9 cellular contexts compared by ENCODE assay signal in the genomic region with DNA sequence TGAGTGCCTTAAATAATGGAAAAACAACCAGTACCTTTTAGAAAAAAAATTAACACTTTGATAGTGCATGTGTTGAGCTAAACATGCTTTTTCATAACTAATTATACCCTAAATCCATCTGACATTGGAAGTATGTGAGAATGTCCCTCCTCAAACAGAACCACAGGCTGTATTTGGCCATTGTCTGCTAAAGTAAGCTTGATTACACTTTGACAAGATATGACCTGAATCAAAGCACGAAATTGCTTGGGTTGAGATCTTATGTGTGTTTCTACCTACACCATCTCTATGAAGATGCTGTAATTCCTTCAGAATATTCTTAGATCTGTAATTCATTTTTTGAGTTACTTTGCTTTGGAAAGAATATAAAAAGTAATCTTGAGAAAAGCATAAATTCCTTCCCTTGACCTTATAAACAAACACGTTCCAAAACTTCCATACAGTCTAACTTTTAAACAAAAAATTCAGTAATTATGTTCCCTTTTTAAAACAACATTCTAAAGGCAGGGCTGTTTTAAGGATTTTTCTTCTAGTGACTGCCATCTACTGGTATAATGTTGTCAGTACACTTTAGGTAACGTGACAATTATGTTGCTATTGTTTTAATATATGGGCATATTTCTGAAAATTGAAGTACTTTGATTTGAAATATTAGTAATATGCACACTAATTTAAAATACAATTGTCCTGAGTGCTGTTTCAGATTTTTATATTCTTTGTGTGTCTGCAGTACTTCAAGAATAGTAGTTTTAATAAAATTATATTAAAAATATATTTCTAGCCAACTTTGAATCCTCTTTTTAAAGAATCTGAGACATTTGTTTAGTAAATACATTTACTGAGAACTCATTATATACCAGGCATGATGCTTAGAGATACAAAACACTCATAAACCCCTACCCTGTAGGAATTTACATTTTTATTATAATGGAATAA. TPM values are rescaled to one million over a fixed set of nuclear protein-coding genes. Genes with fewer than 3 reads are reported as not detected.
DNase-seq lines count a peak whose midpoint lies in the region; ATAC-seq and TF ChIP-seq lines count a peak whose summit lies in the region.
"Had no signal": no experiment of that assay in that cellular context is flagged by ENCODE, and none has a peak within 500 bp of the region (broad histone marks: within the 10 kb centered on the region; RNA-seq: fewer than 3 reads in every experiment).

No MANE protein-coding gene starts in this region.

- intact Hi-C loops in ovary (cut with DNase I), result loop anchor here in 2 of 4 donors (5.0 to 10.0 kb wide), 2 partner anchors 232 to 235 kb away; no protein-coding TSS in a partner anchor

- peaks cover 0 to 1% of the 10 kb centered on the region in 2 donors for H3K9me3 Mint-ChIP-seq in effector memory CD8-positive, alpha-beta T cell

- 2 to 4% (median 3%) methylated on average over 3 of the region's 3 CpGs for WGBS in ovary, 3 donors

- no peaks in the 10 kb centered on the region for H3K36me3 ChIP-seq in OCI-LY1 (ENCODE audit: insufficient read depth, low read length)
- H3K36me3 ChIP-seq in ovary, result no peaks in the 10 kb centered on the region

- H3K4me3 Mint-ChIP-seq in effector memory CD8-positive, alpha-beta T cell, result no peak overlapping the region
- H3K4me3 Mint-ChIP-seq: CD8-positive, alpha-beta memory T cell had no signal

- TF ChIP-seq POLR2A in ovary (IDR thresholded peaks at IDR 0.05), result no peak

- no peak overlapping the region for H3K9ac ChIP-seq in OCI-LY1 (ENCODE audit: low read length)

- H3K27ac ChIP-seq in OCI-LY1 (ENCODE audit: low read depth, low read length, poor library complexity, severe bottlenecking) (no peak overlapping the region), ovary (no peak overlapping the region)

- no peaks in the 10 kb centered on the region for H3K36me3 Mint-ChIP-seq in effector memory CD8-positive, alpha-beta T cell (ENCODE audit: insufficient read depth)
- H3K36me3 Mint-ChIP-seq: CD8-positive, alpha-beta memory T cell had no signal

- H3K27ac Mint-ChIP-seq in effector memory CD8-positive, alpha-beta T cell, result no peak overlapping the region
- H3K27ac Mint-ChIP-seq: CD8-positive, alpha-beta memory T cell had no signal

- H3K4me1 Mint-ChIP-seq in effector memory CD8-positive, alpha-beta T cell (ENCODE audit: low read depth in 2 of 2), result no peaks in the 10 kb centered on the region
- H3K4me1 Mint-ChIP-seq: CD8-positive, alpha-beta memory T cell had no signal

- H3K4me3 ChIP-seq in OCI-LY1 (ENCODE audit: low read depth, low read length, poor library complexity, severe bottlenecking) (no peak overlapping the region), epithelial cell of proximal tubule (ENCODE audit: low read depth, low read length) (no peak overlapping the region), ovary (no peak overlapping the region)

- H4K20me1 ChIP-seq in OCI-LY1 (ENCODE audit: insufficient read depth, low read length), result no peaks in the 10 kb centered on the region

- TF ChIP-seq CTCF in OCI-LY1 (IDR thresholded peaks at IDR 0.05; ENCODE audit: low read length), result peak; percentile 76
- peak; percentile 59 for TF ChIP-seq CTCF in epithelial cell of proximal tubule (conservative IDR thresholded peaks at IDR 0.05; ENCODE audit: low read depth, low read length)
- TF ChIP-seq CTCF in ovary (IDR thresholded peaks at IDR 0.05), result peak; percentile 18 to 46 (median 41)

- no peak overlapping the region for H3K4me2 ChIP-seq in OCI-LY1 (ENCODE audit: low read length)

- H3K79me2 ChIP-seq in OCI-LY1 (ENCODE audit: insufficient read depth, low read length), result no peaks in the 10 kb centered on the region

- H3K27me3 Mint-ChIP-seq in effector memory CD8-positive, alpha-beta T cell, result no peaks in the 10 kb centered on the region

- no peaks in the 10 kb centered on the region for H3F3A ChIP-seq in OCI-LY1 (ENCODE audit: insufficient read depth, low read length)

- H3K9me2 ChIP-seq in OCI-LY1 (ENCODE audit: low read depth, low read length), result no peaks in the 10 kb centered on the region

- no peaks in the 10 kb centered on the region for H3K9me3 ChIP-seq in OCI-LY1 (ENCODE audit: low read length)
- H3K9me3 ChIP-seq in ovary, result no peaks in the 10 kb centered on the region

- H3K27me3 ChIP-seq in OCI-LY1 (ENCODE audit: insufficient read depth, low read length), result no peaks in the 10 kb centered on the region
- no peaks in the 10 kb centered on the region for H3K27me3 ChIP-seq in ovary

- DNase-seq in NCI-H1105 treated with DMSO at 0.1 percent for 48 hours (lab: John Stamatoyannopoulos, UW), result peak; percentile 55
- no peak for DNase-seq in NCI-H1105 (lab: John Stamatoyannopoulos, UW)
- DNase-seq in epithelial cell of proximal tubule (ENCODE audit: low read depth), result no peak
- no peak for DNase-seq in ovary
- DNase-seq in effector memory CD8-positive, alpha-beta T cell, result no peak

- TF ChIP-seq EP300 in ovary (IDR thresholded peaks at IDR 0.05), result no peak

- no peak overlapping the region for H2AFZ ChIP-seq in OCI-LY1 (ENCODE audit: low read length)

- ATAC-seq in HG03175 (IDR thresholded peaks at IDR 0.05; ENCODE audit: unreplicated experiment), result peak; percentile 83
- ATAC-seq in effector memory CD8-positive, alpha-beta T cell (replicated peaks), result no peak
- no peak for ATAC-seq in GM19324 (IDR thresholded peaks at IDR 0.05; ENCODE audit: low FRiP score, unreplicated experiment)

- no peaks in the 10 kb centered on the region for H3K4me1 ChIP-seq in OCI-LY1 (ENCODE audit: insufficient read depth, low read length, severe bottlenecking)
- peaks cover 1% of the 10 kb centered on the region for H3K4me1 ChIP-seq in ovary (ENCODE audit: insufficient read depth)

RNA-seq across cellular contexts. Expression of a gene that starts 20.9 kb away (rescaled TPM):
- total RNA-seq in epithelial cell of proximal tubule, result not detected in 2 replicates
- total RNA-seq in ovary, result 10 to 100 TPM in 3 of 7 donors, 1 to 10 TPM in 4; 3.1 to 16.1 (median 8.9) TPM
- polyA plus RNA-seq in ovary, result 10 to 100 TPM in 1 of 2 donors, 1 to 10 TPM in 1; 9.1 to 55.4 TPM
- polyA plus RNA-seq: CD8-positive, alpha-beta memory T cell had no signal
